12 cellular contexts compared by ENCODE assay signal in the genomic region with DNA sequence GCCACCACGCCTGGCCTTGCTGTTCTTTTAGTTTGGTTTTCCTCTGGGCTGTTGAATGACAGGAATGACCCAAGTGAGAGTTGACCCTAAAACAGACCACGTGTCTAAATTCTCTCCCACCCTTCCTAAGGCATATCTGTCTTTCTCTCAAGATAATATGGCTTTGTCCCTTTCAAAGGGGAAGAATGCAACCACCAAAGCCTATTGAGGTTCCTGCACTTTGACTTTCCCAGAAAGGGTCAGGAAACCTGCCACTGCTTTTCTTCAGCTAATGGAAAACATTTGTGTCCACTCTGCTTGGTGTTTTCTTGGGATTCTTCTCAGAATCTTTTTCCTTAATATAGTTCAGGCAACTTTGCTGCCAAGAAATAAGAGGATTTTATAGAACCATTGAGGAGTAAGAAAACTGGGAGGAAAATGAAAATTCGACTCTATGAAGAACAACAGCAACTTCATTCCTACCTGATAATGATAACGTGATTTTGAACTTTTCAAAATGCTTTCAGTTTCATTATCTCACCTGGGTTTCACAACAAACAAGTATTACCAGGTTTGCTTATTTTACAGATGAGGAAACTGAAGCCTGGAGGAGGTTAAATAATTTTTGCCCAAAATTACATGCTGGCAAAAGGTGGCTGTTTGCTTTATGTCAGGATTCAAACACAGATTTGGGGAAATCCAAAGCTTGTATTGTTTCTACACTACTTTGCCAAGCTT. TPM values are rescaled to one million over a fixed set of nuclear protein-coding genes. Genes with fewer than 3 reads are reported as not detected.
DNase-seq lines count a peak whose midpoint lies in the region; ATAC-seq and TF ChIP-seq lines count a peak whose summit lies in the region.
"Had no signal": no experiment of that assay in that cellular context is flagged by ENCODE, and none has a peak within 500 bp of the region (broad histone marks: within the 10 kb centered on the region; RNA-seq: fewer than 3 reads in every experiment).

No MANE protein-coding gene starts in this region.

- H3K9me3 ChIP-seq in T-helper 17 cell (ENCODE audit: control insufficient read depth, low read length, poor library complexity, severe bottlenecking) (peaks cover 2% of the 10 kb centered on the region), gastroesophageal sphincter (no peaks in the 10 kb centered on the region), psoas muscle (no peaks in the 10 kb centered on the region), testis (no peaks in the 10 kb centered on the region)
- H3K9me3 ChIP-seq: spleen had no signal

- TF ChIP-seq EP300 in gastroesophageal sphincter (IDR thresholded peaks at IDR 0.05), result no peak

- no TSS peak for BruUV-seq in Calu3 (replicated peaks; lab: Mats Ljungman, UMichigan)

- H3K27me3 Mint-ChIP-seq in Calu3 (ENCODE audit: unreplicated experiment) (no peaks in the 10 kb centered on the region), T-helper 17 cell (peaks cover 19% of the 10 kb centered on the region)

- DNase-seq in Calu3 (no peak), T-helper 17 cell (no peak), psoas muscle (no peak), testis (no peak), RKO (ENCODE audit: low spot score) (no peak), epidermal melanocyte (ENCODE audit: insufficient read length, low spot score) (no peak)
- DNase-seq: activated CD4-positive, alpha-beta T cell treated with anti-CD3 and anti-CD28 coated beads, Interleukin-2, amount 10 ng/mL, durations not matched to agents 7 days and 5 days; effector CD8-positive, alpha-beta T cell; OCI-M1; spleen had no signal

- H3K4me3 Mint-ChIP-seq in Calu3 (ENCODE audit: low read depth, unreplicated experiment) (peak overlapping the region; percentile 18), T-helper 17 cell (peak overlapping the region; percentile 12)
- H3K4me3 Mint-ChIP-seq: activated CD4-positive, alpha-beta T cell treated with anti-CD3 and anti-CD28 coated beads, Interleukin-2, amount 10 ng/mL, durations not matched to agents 7 days and 5 days had no signal

- intact Hi-C loops in Calu3 (cut with micrococcal nuclease; ENCODE audit: unreplicated experiment) (no loop called here), psoas muscle (cut with DNase I) (no loop called here), testis (cut with DNase I; ENCODE audit: low total_unique reads) (no loop called here)

- H3K4me1 ChIP-seq in gastroesophageal sphincter (peaks cover 0 to 95% (median 22%) of the 10 kb centered on the region in 3 donors), psoas muscle (peaks cover 62% of the 10 kb centered on the region), testis (peaks cover 13% of the 10 kb centered on the region)

- H3K9me3 Mint-ChIP-seq in Calu3 (ENCODE audit: low read depth, unreplicated experiment), result no peaks in the 10 kb centered on the region
- H3K9me3 Mint-ChIP-seq: activated CD4-positive, alpha-beta T cell treated with anti-CD3 and anti-CD28 coated beads, Interleukin-2, amount 10 ng/mL, durations not matched to agents 7 days and 5 days had no signal

- H3K27ac ChIP-seq in gastroesophageal sphincter (peak overlapping the region in 1 of 4 donors; percentile 35), psoas muscle (no peak overlapping the region), testis (peak overlapping the region in 1 of 2 donors; percentile 4)

- H3K27me3 ChIP-seq in gastroesophageal sphincter (no peaks in the 10 kb centered on the region), psoas muscle (ENCODE audit: insufficient read depth in 3 of 3, low read length in 2 of 3) (no peaks in the 10 kb centered on the region), testis (no peaks in the 10 kb centered on the region)
- H3K27me3 ChIP-seq: spleen had no signal

- TF ChIP-seq POLR2A in gastroesophageal sphincter (IDR thresholded peaks at IDR 0.05) (no peak), testis (IDR thresholded peaks at IDR 0.05) (no peak)

- H3K36me3 ChIP-seq in gastroesophageal sphincter (no peaks in the 10 kb centered on the region), psoas muscle (ENCODE audit: insufficient read depth in 1 of 2, low read depth in 1 of 2) (no peaks in the 10 kb centered on the region), testis (ENCODE audit: low read depth, missing control alignments) (no peaks in the 10 kb centered on the region)
- H3K36me3 ChIP-seq: spleen had no signal

- H3K4me3 ChIP-seq in gastroesophageal sphincter (peak overlapping the region; percentile 8 to 84), psoas muscle (peak overlapping the region; percentile 24), testis (no peak overlapping the region)

- no peak for TF ChIP-seq CTCF in Calu3 (IDR thresholded peaks at IDR 0.05; ENCODE audit: unreplicated experiment)
- no peak for TF ChIP-seq CTCF in gastroesophageal sphincter (IDR thresholded peaks at IDR 0.05)
- TF ChIP-seq CTCF in psoas muscle (IDR thresholded peaks at IDR 0.05), result no peak
- TF ChIP-seq CTCF in testis (IDR thresholded peaks at IDR 0.05), result no peak

- ATAC-seq in T-helper 17 cell (no peak), gastroesophageal sphincter (no peak), psoas muscle (no peak), GM19351 (IDR thresholded peaks at IDR 0.05; ENCODE audit: unreplicated experiment) (no peak)

- H3K27ac Mint-ChIP-seq in Calu3 (ENCODE audit: unreplicated experiment) (peak overlapping the region; percentile 76), T-helper 17 cell (peak overlapping the region; percentile 37)
- H3K27ac Mint-ChIP-seq: activated CD4-positive, alpha-beta T cell treated with anti-CD3 and anti-CD28 coated beads, Interleukin-2, amount 10 ng/mL, durations not matched to agents 7 days and 5 days had no signal

- CTCF ChIA-PET in Calu3 (lab: Charles Lee), result interaction anchor here (0.7 kb wide), 1 partner anchor 11 kb away, joined by 4 read pairs; no protein-coding TSS in a partner anchor

- H3K4me1 Mint-ChIP-seq in Calu3 (ENCODE audit: low read depth, unreplicated experiment), result peaks cover 67% of the 10 kb centered on the region
- peaks cover 2% of the 10 kb centered on the region for H3K4me1 Mint-ChIP-seq in T-helper 17 cell
- H3K4me1 Mint-ChIP-seq: activated CD4-positive, alpha-beta T cell treated with anti-CD3 and anti-CD28 coated beads, Interleukin-2, amount 10 ng/mL, durations not matched to agents 7 days and 5 days had no signal

- H3K36me3 Mint-ChIP-seq in Calu3 (ENCODE audit: insufficient read depth, unreplicated experiment) (peaks cover 22% of the 10 kb centered on the region), T-helper 17 cell (ENCODE audit: low read depth) (no peaks in the 10 kb centered on the region)

- 22 to 63% methylated on average over 2 to 3 of the region's 4 CpGs for WGBS in gastroesophageal sphincter (ENCODE audit: low coverage in 1 of 2), 2 donors
- 57 to 60% (median 57%) methylated on average over 4 of the region's 4 CpGs for WGBS in psoas muscle, 3 donors
- 48 to 53% methylated on average over 4 of the region's 4 CpGs for WGBS in testis, 2 donors

RNA-seq across cellular contexts. Expression of gene PLPP3, which starts 6.9 kb away (rescaled TPM):
- total RNA-seq in Calu3 (2022), result 17.4 and 18.9 TPM in 2 replicates
- under 1 TPM in 1 of 2 donors, not detected in 1; 0.52 TPM for total RNA-seq in T-helper 17 cell
- 100 to 1,000 TPM; 127 to 219 (median 164) TPM for total RNA-seq in gastroesophageal sphincter
- 10 to 100 TPM; 35.5 to 51.0 (median 43.6) TPM for total RNA-seq in psoas muscle
- 10 to 100 TPM; 41.2 to 69.1 (median 46.3) TPM for polyA plus RNA-seq in psoas muscle
- 100 to 1,000 TPM in 1 of 2 donors, 10 to 100 TPM in 1; 41.5 to 103 TPM for total RNA-seq in testis
- polyA plus RNA-seq in testis (ENCODE audit: insufficient read depth, low read depth, low replicate concordance), result 82.0 TPM
- total RNA-seq: activated CD4-positive, alpha-beta T cell treated with anti-CD3 and anti-CD28 coated beads, Interleukin-2, amount 10 ng/mL, durations not matched to agents 7 days and 5 days had no signal

Comparison
In these comparisons a context has a peak if more than half of its experiments do, and no peak if none do; other contexts are left out.
1. H3K4me3 ChIP-seq: peak in gastroesophageal sphincter (2 of 2) and psoas muscle (single experiment); none in testis (0 of 2).
2. RNA of gene PLPP3, which starts 6.9 kb away (total RNA-seq): 127 to 219 TPM in gastroesophageal sphincter, 41.5 to 103 TPM in testis, 35.5 to 51.0 TPM in psoas muscle and 17.4 to 18.9 TPM in Calu3; 0.52 TPM in T-helper 17 cell; every median in the first group is over 10 times any median in the second.